ENCODE assay signal across 23 cellular contexts in the genomic region with DNA sequence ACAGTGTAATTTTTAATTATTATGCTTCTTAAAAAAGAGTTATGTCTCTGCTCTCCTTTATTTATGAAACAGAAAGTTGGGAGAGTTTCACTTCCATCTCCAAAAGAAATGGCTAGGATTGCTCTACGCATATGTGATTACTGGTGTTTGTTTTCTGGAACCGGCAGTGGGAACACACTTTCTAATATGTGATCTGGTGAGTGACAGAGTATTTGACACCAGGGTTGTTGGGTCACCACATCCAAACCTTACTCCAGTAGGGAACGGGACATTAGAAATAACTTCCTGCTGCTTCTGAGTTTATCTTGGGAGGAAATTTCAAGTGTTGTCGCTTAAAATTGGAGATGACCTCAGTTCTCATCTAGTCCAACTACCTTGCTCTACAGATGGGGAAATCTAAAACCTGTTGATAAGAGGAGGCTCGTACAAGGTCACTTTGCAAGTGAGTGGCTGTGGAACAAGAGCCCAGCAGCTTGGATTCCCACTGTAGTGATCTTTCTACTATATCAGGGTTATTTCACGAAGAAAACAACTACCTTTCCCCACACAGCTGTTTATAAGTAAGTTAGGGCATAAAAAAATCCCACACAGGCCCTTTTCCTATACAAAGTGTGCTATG.
"Had no signal": no experiment of that assay in that cellular context is flagged by ENCODE, and none has a peak within 500 bp of the region (broad histone marks: within the 10 kb centered on the region; RNA-seq: fewer than 3 reads in every experiment).

No MANE protein-coding gene starts in this region.

- H3K36me3 ChIP-seq: MG63, Peyer's patch had no signal

- DNase-seq: IMR-90, Karpas-422, KG1, MG63, MV-4-11, NCI-H1048, NCI-H1105, NCI-H1417, NCI-H1436 treated with DMSO at 0.1 percent for 48 hours, NCI-H1694, NCI-H187 treated with DMSO at 0.1 percent for 48 hours, NCI-H2029 treated with DMSO at 0.1 percent for 48 hours, NCI-H2171 treated with DMSO at 0.1 percent for 48 hours, NCI-H510A, NCI-H524 treated with DMSO at 0.1 percent for 48 hours, NCI-H69, NCI-H774, OCI-M1, Peyer's patch, SHP77, SK-N-SH had no signal

- ATAC-seq: HepG2 had no signal

- H3K4me1 ChIP-seq: Peyer's patch had no signal

- FAIRE-seq: HepG2 had no signal

- H3K27ac ChIP-seq: PC-9, Peyer's patch had no signal

- H3K4me3 ChIP-seq: MG63, PC-9, Peyer's patch had no signal

- H3K27me3 ChIP-seq: MG63, Peyer's patch had no signal

- H3K9me3 ChIP-seq: MG63, Peyer's patch, SK-N-SH had no signal
